In genomic region chr9:124940521-124940893, GRCh38 we compare ENCODE assay signal across 8 cellular contexts. TPM values are rescaled to one million over a fixed set of nuclear protein-coding genes. Genes with fewer than 3 reads are reported as not detected.
DNase-seq lines count a peak whose midpoint lies in the region; ATAC-seq and TF ChIP-seq lines count a peak whose summit lies in the region.

No MANE protein-coding gene starts in this region.

- H3K4me1 ChIP-seq in ascending aorta (peaks cover 6 to 8% of the 10 kb centered on the region in 2 donors), thoracic aorta (ENCODE audit: control insufficient read depth in 1 of 2, low read depth in 2 of 2) (peaks cover 10 to 13% of the 10 kb centered on the region in 2 donors)

- H3K36me3 ChIP-seq in ascending aorta = peaks cover 13 to 22% of the 10 kb centered on the region in 2 donors
- no peaks in the 10 kb centered on the region for H3K36me3 ChIP-seq in thoracic aorta

- intact Hi-C loops in ascending aorta (cut with DNase I) = loop anchor here (2.0 to 10.0 kb wide), 5 partner anchors 72 to 1387 kb away; partner anchors contain the start of genes GAPVD1, MVB12B, PBX3 and PSMB7

- DNase-seq in NCI-H82 (lab: John Stamatoyannopoulos, UW) (peak; percentile 70), NCI-H82 treated with DMSO at 0.1 percent for 48 hours (lab: John Stamatoyannopoulos, UW; ENCODE audit: unreplicated experiment) (no peak), LNCaP clone FGC (ENCODE audit: low read depth) (peak; percentile 25), ascending aorta (ENCODE audit: low spot score in 2 of 2) (no peak), thoracic aorta (ENCODE audit: low spot score) (no peak), mucosa of gallbladder (ENCODE audit: low spot score) (no peak)

- no peaks in the 10 kb centered on the region for H3K27me3 ChIP-seq in ascending aorta
- no peaks in the 10 kb centered on the region for H3K27me3 ChIP-seq in layer of hippocampus (ENCODE audit: control insufficient read depth, insufficient read depth, low read length)
- no peaks in the 10 kb centered on the region for H3K27me3 ChIP-seq in thoracic aorta (replicated peaks; ENCODE audit: insufficient read depth)

- TF ChIP-seq CTCF in LNCaP clone FGC (IDR thresholded peaks at IDR 0.05; ENCODE audit: control insufficient read depth, extremely low read depth, insufficient read depth) = no peak
- TF ChIP-seq CTCF in ascending aorta (IDR thresholded peaks at IDR 0.05) = no peak
- no peak for TF ChIP-seq CTCF in thoracic aorta (IDR thresholded peaks at IDR 0.05)

- H3K4me3 ChIP-seq in LNCaP clone FGC (ENCODE audit: low read depth, low read length) (peak overlapping the region; percentile 78), ascending aorta (peak overlapping the region; percentile 68 to 91), thoracic aorta (peak overlapping the region; percentile 81)

- ATAC-seq in GM21737 (IDR thresholded peaks at IDR 0.05; ENCODE audit: unreplicated experiment) = peak; percentile 25
- ATAC-seq in thoracic aorta (ENCODE audit: insufficient number of reproducible peaks, low FRiP score, low read depth) = no peak

- H3K27ac ChIP-seq in ascending aorta = peak overlapping the region; percentile 92 to 94
- H3K27ac ChIP-seq in layer of hippocampus (ENCODE audit: low read depth, low read length) = peak overlapping the region; percentile 93
- H3K27ac ChIP-seq in thoracic aorta = peak overlapping the region; percentile 84 to 98

- H3K9me3 ChIP-seq in ascending aorta (no peaks in the 10 kb centered on the region), thoracic aorta (no peaks in the 10 kb centered on the region)

RNA-seq across cellular contexts. Expression of gene GOLGA1, which starts 0.4 kb away (rescaled TPM):
- total RNA-seq in ascending aorta = 36.8 TPM
- total RNA-seq in thoracic aorta = 10 to 100 TPM; 11.6 to 22.2 TPM
- 23.3 TPM for total RNA-seq in mucosa of gallbladder

Comparison
In these comparisons a context has a peak if more than half of its experiments do, and no peak if none do; other contexts are left out.
1. DNase-seq: peak in NCI-H82 (single experiment) and LNCaP clone FGC (single experiment); none in NCI-H82 treated with DMSO at 0.1 percent for 48 hours (single experiment), ascending aorta (0 of 2), thoracic aorta (single experiment) and mucosa of gallbladder (single experiment).
2. Peak in every context shown above with its lines, with median percentiles within 50 percentile points of each other: H3K4me3 ChIP-seq and H3K27ac ChIP-seq.